ENCODE assay signal across 32 cellular contexts in the genomic region with DNA sequence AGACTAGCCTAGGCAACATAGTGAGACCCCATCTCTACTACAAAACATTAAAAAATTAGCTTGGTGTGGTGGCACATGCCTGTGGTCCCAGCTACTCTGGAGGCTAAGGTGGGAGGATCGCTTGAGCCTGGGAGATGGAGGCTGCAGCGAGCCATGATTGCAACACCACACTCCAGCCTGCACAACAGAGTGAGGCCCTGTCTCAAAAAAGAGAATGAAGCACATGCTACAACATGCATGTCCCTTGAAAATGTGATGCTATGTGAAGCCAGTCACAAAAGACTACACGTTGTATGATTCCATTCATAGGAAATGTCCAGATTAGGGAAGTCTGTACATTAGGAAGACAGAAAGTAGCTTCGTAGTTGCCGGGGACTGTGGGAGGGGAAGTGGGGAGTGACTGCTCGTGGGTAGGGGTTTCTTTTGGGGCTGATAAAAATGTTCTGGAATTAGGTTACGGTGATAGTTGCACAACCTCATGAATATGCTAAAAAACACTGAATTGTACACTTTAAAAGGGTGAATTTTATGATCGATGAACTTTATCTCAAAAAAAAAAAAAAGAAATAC.
"Had no signal": no experiment of that assay in that cellular context is flagged by ENCODE, and none has a peak within 500 bp of the region (broad histone marks: within the 10 kb centered on the region; RNA-seq: fewer than 3 reads in every experiment).

No MANE protein-coding gene starts in this region.

- FAIRE-seq: colon, TTC549 had no signal

- H3K27me3 ChIP-seq: adrenal gland, body of pancreas, esophagus muscularis mucosa, foreskin keratinocyte, gastrocnemius medialis had no signal

- DNase-seq: activated CD4-positive, alpha-beta T cell treated with anti-CD3 and anti-CD28 coated beads for 1 hour; activated CD4-positive, alpha-beta T cell treated with anti-CD3 and anti-CD28 coated beads for 4 hours; activated CD4-positive, alpha-beta T cell treated with anti-CD3 and anti-CD28 coated beads, Interleukin-2, amount 10 ng/mL, durations not matched to agents 7 days and 5 days; activated CD4-positive, alpha-beta T cell treated with anti-CD3 and anti-CD28 coated beads, Interleukin-2, amount 50 U/mL, for 48 hours; activated CD8-positive, alpha-beta memory T cell treated with anti-CD3 and anti-CD28 coated beads, Interleukin-2, amount 10 ng/mL, durations not matched to agents 7 days and 5 days; activated CD8-positive, alpha-beta memory T cell treated with anti-CD3 and anti-CD28 coated beads, Interleukin-2, amount 50 U/mL, for 4 hours; activated CD8-positive, alpha-beta T cell treated with anti-CD3 and anti-CD28 coated beads, Interleukin-2, amount 10 ng/mL, durations not matched to agents 7 days and 5 days; activated effector memory CD4-positive, alpha-beta T cell treated with anti-CD3 and anti-CD28 coated beads, Interleukin-2, amount 50 U/mL, for 16 hours; activated naive CD4-positive, alpha-beta T cell treated with anti-CD3 and anti-CD28 coated beads for 36 hours; activated naive CD8-positive, alpha-beta T cell treated with anti-CD3 and anti-CD28 coated beads for 36 hours; activated naive CD8-positive, alpha-beta T cell treated with anti-CD3 and anti-CD28 coated beads, Interleukin-2, amount 50 U/mL, for 24 hours; activated T-cell treated with anti-CD3 and anti-CD28 coated beads, Interleukin-2, amount 50 U/mL, for 1 hour; activated T-cell treated with anti-CD3 and anti-CD28 coated beads, Interleukin-2, amount 50 U/mL, for 48 hours; adrenal gland; amygdala; body of pancreas; caudate nucleus; cortex of kidney; dermis blood vessel endothelial cell; effector CD4-positive, alpha-beta T cell; effector memory CD8-positive, alpha-beta T cell; erythroblast; foreskin keratinocyte; gastrocnemius medialis; glutamatergic neuron; heart left ventricle; T-helper 2 cell had no signal

- H3K4me3 ChIP-seq: adrenal gland, body of pancreas, esophagus muscularis mucosa, gastrocnemius medialis, heart left ventricle had no signal

- H3K36me3 ChIP-seq: adrenal gland, esophagus muscularis mucosa, gastrocnemius medialis, heart left ventricle had no signal

- H3K27ac ChIP-seq: adrenal gland, body of pancreas, esophagus muscularis mucosa, foreskin keratinocyte, gastrocnemius medialis, heart left ventricle, VCaP had no signal

- H3K9me3 ChIP-seq: adrenal gland, body of pancreas, gastrocnemius medialis, heart left ventricle had no signal

- H3K4me1 ChIP-seq: adrenal gland, body of pancreas, esophagus muscularis mucosa, foreskin keratinocyte, gastrocnemius medialis, heart left ventricle had no signal

- ATAC-seq: activated CD8-positive, alpha-beta memory T cell treated with anti-CD3 and anti-CD28 coated beads, Interleukin-2, amount 10 ng/mL, durations not matched to agents 7 days and 5 days; activated CD8-positive, alpha-beta T cell treated with anti-CD3 and anti-CD28 coated beads, Interleukin-2, amount 10 ng/mL, durations not matched to agents 7 days and 5 days; activated naive CD8-positive, alpha-beta T cell treated with anti-CD3 and anti-CD28 coated beads, Interleukin-2, amount 50 U/mL, for 24 hours; body of pancreas; effector memory CD8-positive, alpha-beta T cell; foreskin keratinocyte; gastrocnemius medialis; heart left ventricle; WTC11 had no signal
